13 cellular contexts compared by ENCODE assay signal in the genomic region with DNA sequence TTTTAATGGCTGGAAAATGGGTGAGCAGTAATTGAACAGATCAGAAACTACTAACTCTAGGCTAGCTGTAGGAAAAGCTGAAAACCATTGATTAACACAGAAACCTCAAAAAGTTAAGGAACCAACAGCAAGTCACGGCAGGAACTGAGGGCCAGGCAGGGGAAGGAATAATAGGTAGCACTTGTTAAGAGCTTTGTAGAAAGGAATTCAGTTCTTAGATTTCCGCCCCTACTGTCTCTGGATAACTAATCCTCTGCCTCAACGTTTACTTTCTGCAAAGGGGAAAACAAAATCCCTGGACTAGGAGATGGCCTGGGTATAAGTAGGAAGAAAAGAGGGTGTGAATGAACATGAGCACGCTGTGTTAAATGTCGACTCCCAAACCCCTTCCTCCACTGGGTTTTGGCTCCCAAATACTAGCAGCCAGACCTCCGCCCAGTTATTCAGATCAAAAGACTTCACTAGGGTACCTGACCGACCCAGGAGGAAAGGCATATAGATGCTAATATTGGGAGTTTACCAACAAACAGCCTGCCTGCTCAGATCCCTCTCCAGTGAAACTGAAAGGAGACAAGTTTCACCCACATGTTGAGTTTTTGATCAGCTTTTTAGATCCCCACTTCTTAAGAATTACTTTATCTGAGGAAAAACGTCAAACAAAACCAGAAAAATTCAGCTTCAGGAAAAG. TPM values are rescaled to one million over a fixed set of nuclear protein-coding genes. Genes with fewer than 3 reads are reported as not detected.
DNase-seq lines count a peak whose midpoint lies in the region; ATAC-seq lines count a peak whose summit lies in the region.
"Had no signal": no experiment of that assay in that cellular context is flagged by ENCODE, and none has a peak within 500 bp of the region (broad histone marks: within the 10 kb centered on the region; RNA-seq: fewer than 3 reads in every experiment).

No MANE protein-coding gene starts in this region.

- DNase-seq in T-helper 17 cell (no peak), NCI-H69 (lab: John Stamatoyannopoulos, UW) (no peak), anterior cingulate cortex (lab: John Stamatoyannopoulos, UW) (no peak), C1 segment of cervical spinal cord (lab: John Stamatoyannopoulos, UW) (no peak)
- DNase-seq: Caco-2; HCEC 1CT; NCI-H1092 treated with DMSO at 0.1 percent for 48 hours; stimulated activated CD4-positive, alpha-beta T cell treated with anti-CD3 and anti-CD28 coated beads, Interleukin-2, amount 100 ng/mL, for 48 hours had no signal

- no peaks in the 10 kb centered on the region for H3K27me3 ChIP-seq in iPS-20b (ENCODE audit: insufficient read depth, low read length)

- peak overlapping the region; percentile 68 for H3K4me3 Mint-ChIP-seq in T-helper 17 cell

- H3K27ac ChIP-seq in iPS-20b (ENCODE audit: low read length), result peak overlapping the region; percentile 13
- H3K27ac ChIP-seq: HL-60 had no signal

- H3K36me3 ChIP-seq in ES-I3 (ENCODE audit: insufficient read depth, low read length) (no peaks in the 10 kb centered on the region), iPS-20b (ENCODE audit: insufficient read depth, low read depth, low read length) (0 out of 2 replicates have a peak, but pooled peaks cover 4% of the 10 kb centered on the region)

- peaks cover 33% of the 10 kb centered on the region for H3K4me1 ChIP-seq in ES-I3 (ENCODE audit: insufficient read depth, low read length)
- peaks cover 65% of the 10 kb centered on the region for H3K4me1 ChIP-seq in iPS-20b (ENCODE audit: insufficient read depth, low read length)
- H3K4me1 ChIP-seq: Caco-2 had no signal

- H3K4me3 ChIP-seq in iPS-20b (ENCODE audit: low read length), result peak overlapping the region; percentile 55

- H3K4me1 Mint-ChIP-seq in T-helper 17 cell, result peaks cover 53% of the 10 kb centered on the region

- H3K9ac ChIP-seq in ES-I3 (ENCODE audit: low read depth, low read length) (peak overlapping the region; percentile 33; the same call in 1 of the 2 replicates), iPS-20b (ENCODE audit: low read depth, low read length) (peak overlapping the region; percentile 46; the same call in 1 of the 2 replicates)

- ATAC-seq in GM21390 (IDR thresholded peaks at IDR 0.05; ENCODE audit: unreplicated experiment) (peak; percentile 58), T-helper 17 cell (peak; percentile 41), HG03439 (IDR thresholded peaks at IDR 0.05; ENCODE audit: unreplicated experiment) (no peak)

- H3K27ac Mint-ChIP-seq in T-helper 17 cell, result peak overlapping the region; percentile 92

- no peaks in the 10 kb centered on the region for H3K9me3 ChIP-seq in ES-I3 (ENCODE audit: control insufficient read depth, insufficient read depth, low read length)
- no peaks in the 10 kb centered on the region for H3K9me3 ChIP-seq in T-helper 17 cell (ENCODE audit: control insufficient read depth, low read length, poor library complexity, severe bottlenecking)
- H3K9me3 ChIP-seq in iPS-20b (ENCODE audit: insufficient read depth, low read depth, low read length), result no peaks in the 10 kb centered on the region
- H3K9me3 ChIP-seq: Caco-2 had no signal

- no peaks in the 10 kb centered on the region for H3K27me3 Mint-ChIP-seq in T-helper 17 cell

- H3K36me3 Mint-ChIP-seq in T-helper 17 cell (ENCODE audit: low read depth), result no peaks in the 10 kb centered on the region

RNA-seq across cellular contexts. Expression of a gene that starts 12.4 kb away (rescaled TPM):
- 100 to 1,000 TPM; 108 to 114 TPM for total RNA-seq in T-helper 17 cell
